9 cellular contexts compared by ENCODE assay signal in genomic region chr12:57688931-57689330, GRCh38. TPM values are rescaled to one million over a fixed set of nuclear protein-coding genes. Genes with fewer than 3 reads are reported as not detected.
"Had no signal": no experiment of that assay in that cellular context is flagged by ENCODE, and none has a peak within 500 bp of the region (broad histone marks: within the 10 kb centered on the region; RNA-seq: fewer than 3 reads in every experiment).

No MANE protein-coding gene starts in this region.

- DNase-seq: GM23248, GOT3, H7, H9, HCEC 1CT, HFFc6 had no signal

- H3K4me2 ChIP-seq: GM23338 had no signal

- H3K27ac ChIP-seq: GM23248 had no signal

- H3K36me3 ChIP-seq: HAP-1 had no signal

- ATAC-seq: GM23338, HCT116 had no signal

- H2AFZ ChIP-seq: GM23248, GM23338 had no signal

- H3K9me3 ChIP-seq: HAP-1 had no signal

- H3K4me3 ChIP-seq: GM23248, GM23338, HAP-1 had no signal

- H3K4me1 ChIP-seq: HAP-1 had no signal

- H3K9ac ChIP-seq: GM23248 had no signal

RNA-seq across cellular contexts. Expression of gene AGAP2, which starts 49.6 kb away (rescaled TPM):
- total RNA-seq: GM23248 had no signal
